8 cellular contexts compared by ENCODE assay signal in the genomic region with DNA sequence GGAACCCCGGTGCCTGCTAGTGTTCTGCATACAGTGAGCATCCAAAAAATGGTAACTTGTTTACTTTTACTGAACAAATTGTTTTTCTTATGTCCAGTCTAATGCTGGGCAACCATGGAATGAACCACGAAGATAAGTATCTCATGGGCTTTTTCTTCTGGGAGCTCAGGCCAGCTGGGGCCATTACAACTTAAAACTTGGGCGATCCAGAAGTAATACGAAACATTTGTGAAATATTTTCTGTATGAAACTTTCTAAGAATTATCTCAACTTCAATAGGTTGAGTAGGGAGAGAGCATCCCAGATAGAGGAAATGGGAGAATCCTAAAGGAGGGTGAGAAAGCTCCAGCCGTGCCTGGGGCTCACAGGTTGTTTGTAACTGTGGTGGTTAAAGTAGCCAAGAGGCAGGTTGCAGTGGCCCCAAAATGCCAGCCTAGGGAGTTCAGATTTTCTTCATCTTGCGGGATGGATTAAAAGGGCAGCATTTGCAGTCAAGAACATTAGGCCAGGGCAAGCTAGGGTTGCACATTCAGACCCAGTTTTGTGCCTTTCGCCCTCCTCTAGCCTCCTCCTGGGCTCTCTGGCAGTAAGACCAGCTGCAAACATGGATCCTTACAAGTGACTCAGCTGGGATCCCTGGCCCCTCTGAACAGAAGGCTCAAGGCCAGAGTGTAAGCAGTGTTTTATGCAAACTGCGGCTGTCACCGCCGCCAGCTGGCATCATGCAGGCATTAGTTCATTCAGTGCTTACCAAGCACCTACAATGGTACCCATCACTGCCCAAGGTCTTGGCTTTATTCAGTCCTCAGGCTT. TPM values are rescaled to one million over a fixed set of nuclear protein-coding genes. Genes with fewer than 3 reads are reported as not detected.
DNase-seq lines count a peak whose midpoint lies in the region; ATAC-seq and TF ChIP-seq lines count a peak whose summit lies in the region.

No MANE protein-coding gene starts in this region.

- H3K27ac ChIP-seq in SK-N-SH (ENCODE audit: low read depth in 2 of 2, low read length in 1 of 2) (peak overlapping the region; percentile 23 to 96; a peak in 3 of 4 replicates), layer of hippocampus (ENCODE audit: low read depth, low read length) (peak overlapping the region; percentile 95)

- peaks cover 24% of the 10 kb centered on the region for H4K20me1 ChIP-seq in SK-N-SH (ENCODE audit: insufficient read depth)

- H3K36me3 ChIP-seq in SK-N-SH (replicated peaks in 1 of 2; ENCODE audit: control insufficient read depth in 1 of 2, insufficient read depth in 2 of 2, low read length in 1 of 2): peaks cover 23 to 56% of the 10 kb centered on the region in 2 experiments

- DNase-seq in SK-N-SH (no peak), anterior cingulate cortex (lab: John Stamatoyannopoulos, UW) (peak in 48 of 58 donors; percentile 17 to 93 (median 67)), superior temporal gyrus (ENCODE audit: extremely low spot score) (peak; percentile 59), NCI-H2171 treated with DMSO at 0.1 percent for 48 hours (lab: John Stamatoyannopoulos, UW) (no peak), HCEC 1CT (no peak), NCI-H1092 (lab: John Stamatoyannopoulos, UW) (no peak)

- no peak for TF ChIP-seq RAD21 in SK-N-SH (IDR thresholded peaks at IDR 0.05; ENCODE audit: low read length)

- no peaks in the 10 kb centered on the region for H3K9me3 ChIP-seq in SK-N-SH

- H3K79me2 ChIP-seq in SK-N-SH (ENCODE audit: insufficient read depth): peaks cover 35% of the 10 kb centered on the region

- H3K4me3 ChIP-seq in SK-N-SH (ENCODE audit: low read depth in 2 of 2, low read length in 1 of 2): peak overlapping the region; percentile 77 to 84

- POLR2A ChIA-PET in SK-N-SH (lab: Yijun Ruan, JAX): interaction anchor here (0.6 to 1.9 kb wide), 9 partner anchors 9 to 430 kb away, joined by 3 to 10 read pairs (median 4); a partner anchor contains a TSS

- no peaks in the 10 kb centered on the region for H3K9me2 ChIP-seq in SK-N-SH

- peak overlapping the region; percentile 86 for H2AFZ ChIP-seq in SK-N-SH (ENCODE audit: low read depth)

- H3K27me3 ChIP-seq in SK-N-SH (ENCODE audit: insufficient read depth) (no peaks in the 10 kb centered on the region), layer of hippocampus (ENCODE audit: control insufficient read depth, insufficient read depth, low read length) (no peaks in the 10 kb centered on the region)

- CTCF ChIA-PET in SK-N-SH (lab: Yijun Ruan, JAX): interaction anchor here (0.9 to 4.8 kb wide), 8 partner anchors 16 to 317 kb away, joined by 3 to 17 read pairs (median 4); a partner anchor contains a TSS

- no peak for ATAC-seq in SK-N-SH treated with all-trans-retinoic acid at 6 μM for 48 hours

- peaks cover 0 to 33% of the 10 kb centered on the region in 2 experiments; a peak in 2 of 4 replicates for H3K4me1 ChIP-seq in SK-N-SH (ENCODE audit: control insufficient read depth in 1 of 2, insufficient read depth in 2 of 2, low read depth in 1 of 2, low read length in 1 of 2)

- TF ChIP-seq EP300 in SK-N-SH (IDR thresholded peaks at IDR 0.05; ENCODE audit: borderline replicate concordance in 1 of 2, low read depth in 1 of 2, low read length in 1 of 2): no peak

- H3K4me2 ChIP-seq in SK-N-SH: peak overlapping the region; percentile 88

- TF ChIP-seq CTCF in SK-N-SH (IDR thresholded peaks at IDR 0.05): no peak

- WGBS in SK-N-SH (ENCODE audit: low lambda C conversion rate): 65% methylated on average over 8 of the region's 10 CpGs

- H3F3A ChIP-seq in SK-N-SH (replicated peaks; ENCODE audit: insufficient read depth): peaks cover 5% of the 10 kb centered on the region

- H3K9ac ChIP-seq in SK-N-SH: peak overlapping the region; percentile 52

TF ChIP-seq in SK-N-SH, 30 proteins besides CTCF, POLR2A, EP300 and RAD21:
- TF ChIP-seq ELF1 (IDR thresholded peaks at IDR 0.05) (no peak), JUND (IDR thresholded peaks at IDR 0.05) (no peak), TEAD4 (IDR thresholded peaks at IDR 0.05; ENCODE audit: borderline replicate concordance, insufficient read depth) (no peak), CHD2 (IDR thresholded peaks at IDR 0.05; ENCODE audit: low read length, partially characterized antibody) (no peak), SMC3 (IDR thresholded peaks at IDR 0.05; ENCODE audit: low read depth, low read length) (no peak)
- TF ChIP-seq, protein P1, sequence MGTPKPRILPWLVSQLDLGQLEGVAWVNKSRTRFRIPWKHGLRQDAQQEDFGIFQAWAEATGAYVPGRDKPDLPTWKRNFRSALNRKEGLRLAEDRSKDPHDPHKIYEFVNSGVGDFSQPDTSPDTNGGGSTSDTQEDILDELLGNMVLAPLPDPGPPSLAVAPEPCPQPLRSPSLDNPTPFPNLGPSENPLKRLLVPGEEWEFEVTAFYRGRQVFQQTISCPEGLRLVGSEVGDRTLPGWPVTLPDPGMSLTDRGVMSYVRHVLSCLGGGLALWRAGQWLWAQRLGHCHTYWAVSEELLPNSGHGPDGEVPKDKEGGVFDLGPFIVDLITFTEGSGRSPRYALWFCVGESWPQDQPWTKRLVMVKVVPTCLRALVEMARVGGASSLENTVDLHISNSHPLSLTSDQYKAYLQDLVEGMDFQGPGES (IDR thresholded peaks at IDR 0.05; ENCODE audit: low read depth, low read length): no peak

TF ChIP-seq in SK-N-SH treated with all-trans-retinoic acid at 6 μM for 48 hours, 23 proteins besides CTCF, POLR2A, EP300 and RAD21 (continues in another document):
- TF ChIP-seq RARB (CRISPR knock-in tag; IDR thresholded peaks at IDR 0.05) (no peak), ZC3H10 (CRISPR knock-in tag; IDR thresholded peaks at IDR 0.05) (no peak), ZFP30 (CRISPR knock-in tag; IDR thresholded peaks at IDR 0.05) (no peak), ESRRG (CRISPR knock-in tag; IDR thresholded peaks at IDR 0.05) (no peak), CSDC2 (CRISPR knock-in tag; IDR thresholded peaks at IDR 0.05) (no peak), PPARA (CRISPR knock-in tag; IDR thresholded peaks at IDR 0.05; ENCODE audit: borderline replicate concordance) (no peak), TCF4 (CRISPR knock-in tag; IDR thresholded peaks at IDR 0.05; ENCODE audit: borderline replicate concordance) (no peak), BACH2 (CRISPR knock-in tag; IDR thresholded peaks at IDR 0.05; ENCODE audit: borderline replicate concordance) (no peak), TOX (CRISPR knock-in tag; IDR thresholded peaks at IDR 0.05; ENCODE audit: borderline replicate concordance) (no peak), OSR1 (CRISPR knock-in tag; IDR thresholded peaks at IDR 0.05) (no peak), ZFP3 (CRISPR knock-in tag; IDR thresholded peaks at IDR 0.05) (no peak), ISL1 (CRISPR knock-in tag; IDR thresholded peaks at IDR 0.05) (no peak)
- TF ChIP-seq, protein P2, sequence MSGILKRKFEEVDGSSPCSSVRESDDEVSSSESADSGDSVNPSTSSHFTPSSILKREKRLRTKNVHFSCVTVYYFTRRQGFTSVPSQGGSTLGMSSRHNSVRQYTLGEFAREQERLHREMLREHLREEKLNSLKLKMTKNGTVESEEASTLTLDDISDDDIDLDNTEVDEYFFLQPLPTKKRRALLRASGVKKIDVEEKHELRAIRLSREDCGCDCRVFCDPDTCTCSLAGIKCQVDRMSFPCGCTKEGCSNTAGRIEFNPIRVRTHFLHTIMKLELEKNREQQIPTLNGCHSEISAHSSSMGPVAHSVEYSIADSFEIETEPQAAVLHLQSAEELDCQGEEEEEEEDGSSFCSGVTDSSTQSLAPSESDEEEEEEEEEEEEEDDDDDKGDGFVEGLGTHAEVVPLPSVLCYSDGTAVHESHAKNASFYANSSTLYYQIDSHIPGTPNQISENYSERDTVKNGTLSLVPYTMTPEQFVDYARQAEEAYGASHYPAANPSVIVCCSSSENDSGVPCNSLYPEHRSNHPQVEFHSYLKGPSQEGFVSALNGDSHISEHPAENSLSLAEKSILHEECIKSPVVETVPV (CRISPR knock-in tag; IDR thresholded peaks at IDR 0.05): no peak
- TF ChIP-seq, protein P3, sequence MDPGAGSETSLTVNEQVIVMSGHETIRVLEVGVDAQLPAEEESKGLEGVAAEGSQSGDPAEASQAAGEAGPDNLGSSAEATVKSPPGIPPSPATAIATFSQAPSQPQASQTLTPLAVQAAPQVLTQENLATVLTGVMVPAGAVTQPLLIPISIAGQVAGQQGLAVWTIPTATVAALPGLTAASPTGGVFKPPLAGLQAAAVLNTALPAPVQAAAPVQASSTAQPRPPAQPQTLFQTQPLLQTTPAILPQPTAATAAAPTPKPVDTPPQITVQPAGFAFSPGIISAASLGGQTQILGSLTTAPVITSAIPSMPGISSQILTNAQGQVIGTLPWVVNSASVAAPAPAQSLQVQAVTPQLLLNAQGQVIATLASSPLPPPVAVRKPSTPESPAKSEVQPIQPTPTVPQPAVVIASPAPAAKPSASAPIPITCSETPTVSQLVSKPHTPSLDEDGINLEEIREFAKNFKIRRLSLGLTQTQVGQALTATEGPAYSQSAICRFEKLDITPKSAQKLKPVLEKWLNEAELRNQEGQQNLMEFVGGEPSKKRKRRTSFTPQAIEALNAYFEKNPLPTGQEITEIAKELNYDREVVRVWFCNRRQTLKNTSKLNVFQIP (CRISPR knock-in tag; IDR thresholded peaks at IDR 0.05; ENCODE audit: borderline replicate concordance, low read depth): no peak
- TF ChIP-seq, protein P4, sequence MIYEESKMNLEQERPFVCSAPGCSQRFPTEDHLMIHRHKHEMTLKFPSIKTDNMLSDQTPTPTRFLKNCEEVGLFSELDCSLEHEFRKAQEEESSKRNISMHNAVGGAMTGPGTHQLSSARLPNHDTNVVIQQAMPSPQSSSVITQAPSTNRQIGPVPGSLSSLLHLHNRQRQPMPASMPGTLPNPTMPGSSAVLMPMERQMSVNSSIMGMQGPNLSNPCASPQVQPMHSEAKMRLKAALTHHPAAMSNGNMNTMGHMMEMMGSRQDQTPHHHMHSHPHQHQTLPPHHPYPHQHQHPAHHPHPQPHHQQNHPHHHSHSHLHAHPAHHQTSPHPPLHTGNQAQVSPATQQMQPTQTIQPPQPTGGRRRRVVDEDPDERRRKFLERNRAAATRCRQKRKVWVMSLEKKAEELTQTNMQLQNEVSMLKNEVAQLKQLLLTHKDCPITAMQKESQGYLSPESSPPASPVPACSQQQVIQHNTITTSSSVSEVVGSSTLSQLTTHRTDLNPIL (CRISPR knock-in tag; IDR thresholded peaks at IDR 0.05; ENCODE audit: low read depth): no peak

RNA-seq across cellular contexts. Expression of a gene that starts 41.5 kb away (rescaled TPM):
- 32.1 and 38.5 TPM in 2 replicates for polyA plus RNA-seq in SK-N-SH (2012; rRNA removed)
- polyA plus RNA-seq in SK-N-SH (2012; cell fraction: cytosol; rRNA removed): 22.3 and 28.4 TPM in 2 replicates
- 50.3 and 60.9 TPM in 2 replicates for polyA plus RNA-seq in SK-N-SH (2012; cell fraction: nucleus; rRNA removed)

RNA-seq across cellular contexts. Expression of a gene that starts 56.6 kb away (rescaled TPM):
- 0.03 TPM in 1 of 2 replicates, not detected in the other for polyA plus RNA-seq in SK-N-SH (2012; rRNA removed)
- polyA plus RNA-seq in SK-N-SH (2012; cell fraction: cytosol; rRNA removed): not detected in 2 replicates
- polyA plus RNA-seq in SK-N-SH (2012; cell fraction: nucleus; rRNA removed): not detected in 2 replicates

Comparison
In these comparisons a context has a peak if more than half of its experiments do, and no peak if none do; other contexts are left out.
1. DNase-seq: peak in anterior cingulate cortex (48 of 58) and superior temporal gyrus (single experiment); none in SK-N-SH (single experiment), NCI-H2171 treated with DMSO at 0.1 percent for 48 hours (single experiment), HCEC 1CT (single experiment) and NCI-H1092 (single experiment).